Comparison of ENCODE assay signal across 1 cellular context in the genomic region with DNA sequence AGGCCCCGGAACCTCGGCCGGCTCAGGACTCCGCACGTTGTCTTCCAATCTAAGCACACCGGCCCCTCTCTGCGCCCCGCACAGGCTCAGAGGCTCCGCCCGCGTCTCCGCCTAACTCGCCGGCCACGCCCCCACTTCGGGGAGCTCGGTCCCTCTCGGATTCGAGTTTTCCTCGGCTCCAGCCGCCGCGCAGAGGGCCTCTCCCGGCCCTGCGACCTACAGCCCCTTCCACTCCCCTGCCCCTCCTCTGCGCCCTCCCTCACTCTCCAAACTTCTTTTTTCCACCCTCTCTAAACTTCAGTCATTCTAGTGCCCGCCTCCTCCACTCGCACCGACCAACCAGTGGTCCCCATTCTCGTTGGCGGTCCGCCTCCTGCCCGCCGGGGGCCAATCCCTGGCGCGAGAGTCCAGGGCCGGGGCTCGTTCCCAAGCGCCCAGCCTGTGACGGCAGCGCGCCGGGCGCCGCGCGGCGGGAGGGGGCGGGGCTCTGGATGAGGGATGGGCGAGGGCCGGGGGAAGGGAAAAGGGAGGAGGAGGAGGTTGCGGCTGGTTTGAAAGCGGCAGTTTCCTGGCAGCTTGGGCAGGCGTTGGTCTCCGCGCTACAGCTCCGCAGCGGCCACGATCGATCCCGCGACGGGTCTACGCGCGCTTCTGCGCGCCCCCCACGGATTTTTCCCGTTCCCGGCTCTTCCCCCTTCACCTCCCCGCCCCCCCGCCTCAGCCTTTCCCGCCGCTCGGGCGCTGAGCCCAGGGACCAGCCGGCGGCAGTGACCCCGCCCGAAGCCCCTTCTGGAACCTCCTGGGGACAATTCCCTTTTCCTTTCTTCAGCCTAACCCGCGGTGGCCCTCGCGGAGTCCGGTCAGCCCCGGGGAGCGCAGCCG.
TF ChIP-seq lines count a peak whose summit lies in the region.

A gene (plus strand): TSS at position 563 of the 882 bp plus-strand sequence. CDS start 519 bp downstream, outside the sequence.

TF ChIP-seq in HepG2, 621 proteins besides CTCF, POLR2A, EP300 and RAD21 (continued from another document and continues in another):
- TF ChIP-seq, protein P1, sequence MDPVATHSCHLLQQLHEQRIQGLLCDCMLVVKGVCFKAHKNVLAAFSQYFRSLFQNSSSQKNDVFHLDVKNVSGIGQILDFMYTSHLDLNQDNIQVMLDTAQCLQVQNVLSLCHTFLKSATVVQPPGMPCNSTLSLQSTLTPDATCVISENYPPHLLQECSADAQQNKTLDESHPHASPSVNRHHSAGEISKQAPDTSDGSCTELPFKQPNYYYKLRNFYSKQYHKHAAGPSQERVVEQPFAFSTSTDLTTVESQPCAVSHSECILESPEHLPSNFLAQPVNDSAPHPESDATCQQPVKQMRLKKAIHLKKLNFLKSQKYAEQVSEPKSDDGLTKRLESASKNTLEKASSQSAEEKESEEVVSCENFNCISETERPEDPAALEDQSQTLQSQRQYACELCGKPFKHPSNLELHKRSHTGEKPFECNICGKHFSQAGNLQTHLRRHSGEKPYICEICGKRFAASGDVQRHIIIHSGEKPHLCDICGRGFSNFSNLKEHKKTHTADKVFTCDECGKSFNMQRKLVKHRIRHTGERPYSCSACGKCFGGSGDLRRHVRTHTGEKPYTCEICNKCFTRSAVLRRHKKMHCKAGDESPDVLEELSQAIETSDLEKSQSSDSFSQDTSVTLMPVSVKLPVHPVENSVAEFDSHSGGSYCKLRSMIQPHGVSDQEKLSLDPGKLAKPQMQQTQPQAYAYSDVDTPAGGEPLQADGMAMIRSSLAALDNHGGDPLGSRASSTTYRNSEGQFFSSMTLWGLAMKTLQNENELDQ (CRISPR knock-in tag; IDR thresholded peaks at IDR 0.05; ENCODE audit: borderline replicate concordance) = peak; percentile 74; the same call in 1 of the 2 replicates
- TF ChIP-seq IKZF1 (IDR thresholded peaks at IDR 0.05) (no peak), FOSL1 (CRISPR knock-in tag; IDR thresholded peaks at IDR 0.05; ENCODE audit: borderline replicate concordance) (no peak), KDM5A (IDR thresholded peaks at IDR 0.05; ENCODE audit: borderline replicate concordance, low read length) (peak; percentile 47; the same call in 1 of the 2 replicates), ARNTL (CRISPR knock-in tag; IDR thresholded peaks at IDR 0.05) (0 out of 2 replicates have a peak, but pooled peaks have one; percentile 56), ATAD3A (CRISPR knock-in tag; IDR thresholded peaks at IDR 0.05) (no peak), ZNF841 (CRISPR knock-in tag; IDR thresholded peaks at IDR 0.05; ENCODE audit: borderline replicate concordance) (no peak; the same call in 1 of the 2 replicates), CAMTA2 (CRISPR knock-in tag; IDR thresholded peaks at IDR 0.05; ENCODE audit: borderline replicate concordance) (peak; percentile 52; the same call in 1 of the 2 replicates), YEATS2 (CRISPR knock-in tag; IDR thresholded peaks at IDR 0.05; ENCODE audit: borderline replicate concordance) (no peak), POLR2G (IDR thresholded peaks at IDR 0.05; ENCODE audit: low read depth, low read length) (peak; percentile 66), SP140L (CRISPR knock-in tag; IDR thresholded peaks at IDR 0.05; ENCODE audit: borderline replicate concordance) (no peak), SAP130 (CRISPR knock-in tag; IDR thresholded peaks at IDR 0.05; ENCODE audit: low read depth) (peak; percentile 71), SMARCC2 (IDR thresholded peaks at IDR 0.05) (no peak), SYNCRIP (IDR thresholded peaks at IDR 0.05; ENCODE audit: insufficient read depth, low read depth, low read length) (no peak), ZNF326 (CRISPR knock-in tag; IDR thresholded peaks at IDR 0.05; ENCODE audit: borderline replicate concordance) (no peak), ZKSCAN8 (CRISPR knock-in tag; IDR thresholded peaks at IDR 0.05; ENCODE audit: borderline replicate concordance) (peak; percentile 55; the same call in 1 of the 2 replicates), ELF4 (CRISPR knock-in tag; IDR thresholded peaks at IDR 0.05; ENCODE audit: borderline replicate concordance) (no peak), U2AF1 (optimal IDR thresholded peaks at IDR 0.05; ENCODE audit: low read depth, low read length) (no peak), ZBTB20 (CRISPR knock-in tag; IDR thresholded peaks at IDR 0.05; ENCODE audit: borderline replicate concordance, low read depth) (no peak), ZNF550 (CRISPR knock-in tag; IDR thresholded peaks at IDR 0.05; ENCODE audit: borderline replicate concordance) (no peak), ZNF556 (CRISPR knock-in tag; IDR thresholded peaks at IDR 0.05; ENCODE audit: borderline replicate concordance) (peak; percentile 74; the same call in 1 of the 2 replicates), NPAS2 (CRISPR knock-in tag; IDR thresholded peaks at IDR 0.05; ENCODE audit: borderline replicate concordance) (no peak), NR3C1 (CRISPR knock-in tag; IDR thresholded peaks at IDR 0.05) (no peak), BHLHE40 (IDR thresholded peaks at IDR 0.05; ENCODE audit: low read length) (no peak), STAT5B (CRISPR knock-in tag; IDR thresholded peaks at IDR 0.05) (no peak), TAF15 (IDR thresholded peaks at IDR 0.05; ENCODE audit: low read depth, low read length, poor library complexity, severe bottlenecking) (no peak), ZNF12 (CRISPR knock-in tag; IDR thresholded peaks at IDR 0.05) (no peak), NFE2 (CRISPR knock-in tag; IDR thresholded peaks at IDR 0.05) (no peak), HDAC6 (IDR thresholded peaks at IDR 0.05; ENCODE audit: low read depth, low read length) (no peak), KAT8 (CRISPR knock-in tag; IDR thresholded peaks at IDR 0.05) (0 out of 2 replicates have a peak, but pooled peaks have one; percentile 31), ZBTB38 (CRISPR knock-in tag; IDR thresholded peaks at IDR 0.05) (no peak; the same call in 1 of the 2 replicates), ZNF230 (CRISPR knock-in tag; IDR thresholded peaks at IDR 0.05) (peak; percentile 70; the same call in 1 of the 2 replicates), IRF2 (CRISPR knock-in tag; IDR thresholded peaks at IDR 0.05) (0 out of 2 replicates have a peak, but pooled peaks have one; percentile 3), ZSCAN30 (CRISPR knock-in tag; IDR thresholded peaks at IDR 0.05) (no peak), JARID2 (CRISPR knock-in tag; IDR thresholded peaks at IDR 0.05; ENCODE audit: insufficient replicate concordance) (no peak), ATRX (CRISPR knock-in tag; IDR thresholded peaks at IDR 0.05; ENCODE audit: borderline replicate concordance) (no peak), SSRP1 (CRISPR knock-in tag; IDR thresholded peaks at IDR 0.05) (no peak), ZFP36L2 (CRISPR knock-in tag; IDR thresholded peaks at IDR 0.05) (no peak), ZNF138 (CRISPR knock-in tag; IDR thresholded peaks at IDR 0.05; ENCODE audit: low read depth) (no peak)
- TF ChIP-seq, protein P2, sequence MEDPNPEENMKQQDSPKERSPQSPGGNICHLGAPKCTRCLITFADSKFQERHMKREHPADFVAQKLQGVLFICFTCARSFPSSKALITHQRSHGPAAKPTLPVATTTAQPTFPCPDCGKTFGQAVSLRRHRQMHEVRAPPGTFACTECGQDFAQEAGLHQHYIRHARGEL (CRISPR knock-in tag; IDR thresholded peaks at IDR 0.05) = no peak
- TF ChIP-seq, protein P3, sequence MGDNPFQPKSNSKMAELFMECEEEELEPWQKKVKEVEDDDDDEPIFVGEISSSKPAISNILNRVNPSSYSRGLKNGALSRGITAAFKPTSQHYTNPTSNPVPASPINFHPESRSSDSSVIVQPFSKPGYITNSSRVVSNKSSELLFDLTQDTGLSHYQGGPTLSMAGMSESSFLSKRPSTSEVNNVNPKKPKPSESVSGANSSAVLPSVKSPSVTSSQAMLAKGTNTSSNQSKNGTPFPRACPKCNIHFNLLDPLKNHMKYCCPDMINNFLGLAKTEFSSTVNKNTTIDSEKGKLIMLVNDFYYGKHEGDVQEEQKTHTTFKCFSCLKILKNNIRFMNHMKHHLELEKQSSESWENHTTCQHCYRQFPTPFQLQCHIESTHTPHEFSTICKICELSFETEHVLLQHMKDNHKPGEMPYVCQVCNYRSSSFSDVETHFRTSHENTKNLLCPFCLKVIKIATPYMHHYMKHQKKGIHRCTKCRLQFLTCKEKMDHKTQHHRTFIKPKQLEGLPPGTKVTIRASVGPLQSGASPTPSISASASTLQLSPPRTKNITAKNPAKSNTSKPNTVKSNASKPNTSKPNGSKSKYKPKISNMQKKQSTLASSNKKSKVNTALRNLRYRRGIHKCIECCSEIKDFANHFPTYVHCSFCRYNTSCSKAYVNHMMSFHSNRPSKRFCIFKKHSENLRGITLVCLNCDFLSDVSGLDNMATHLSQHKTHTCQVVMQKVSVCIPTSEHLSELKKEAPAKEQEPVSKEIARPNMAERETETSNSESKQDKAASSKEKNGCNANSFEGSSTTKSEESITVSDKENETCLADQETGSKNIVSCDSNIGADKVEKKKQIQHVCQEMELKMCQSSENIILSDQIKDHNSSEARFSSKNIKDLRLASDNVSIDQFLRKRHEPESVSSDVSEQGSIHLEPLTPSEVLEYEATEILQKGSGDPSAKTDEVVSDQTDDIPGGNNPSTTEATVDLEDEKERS (CRISPR knock-in tag; IDR thresholded peaks at IDR 0.05) = 0 out of 2 replicates have a peak, but pooled peaks have one; percentile 26
- TF ChIP-seq, protein P4, sequence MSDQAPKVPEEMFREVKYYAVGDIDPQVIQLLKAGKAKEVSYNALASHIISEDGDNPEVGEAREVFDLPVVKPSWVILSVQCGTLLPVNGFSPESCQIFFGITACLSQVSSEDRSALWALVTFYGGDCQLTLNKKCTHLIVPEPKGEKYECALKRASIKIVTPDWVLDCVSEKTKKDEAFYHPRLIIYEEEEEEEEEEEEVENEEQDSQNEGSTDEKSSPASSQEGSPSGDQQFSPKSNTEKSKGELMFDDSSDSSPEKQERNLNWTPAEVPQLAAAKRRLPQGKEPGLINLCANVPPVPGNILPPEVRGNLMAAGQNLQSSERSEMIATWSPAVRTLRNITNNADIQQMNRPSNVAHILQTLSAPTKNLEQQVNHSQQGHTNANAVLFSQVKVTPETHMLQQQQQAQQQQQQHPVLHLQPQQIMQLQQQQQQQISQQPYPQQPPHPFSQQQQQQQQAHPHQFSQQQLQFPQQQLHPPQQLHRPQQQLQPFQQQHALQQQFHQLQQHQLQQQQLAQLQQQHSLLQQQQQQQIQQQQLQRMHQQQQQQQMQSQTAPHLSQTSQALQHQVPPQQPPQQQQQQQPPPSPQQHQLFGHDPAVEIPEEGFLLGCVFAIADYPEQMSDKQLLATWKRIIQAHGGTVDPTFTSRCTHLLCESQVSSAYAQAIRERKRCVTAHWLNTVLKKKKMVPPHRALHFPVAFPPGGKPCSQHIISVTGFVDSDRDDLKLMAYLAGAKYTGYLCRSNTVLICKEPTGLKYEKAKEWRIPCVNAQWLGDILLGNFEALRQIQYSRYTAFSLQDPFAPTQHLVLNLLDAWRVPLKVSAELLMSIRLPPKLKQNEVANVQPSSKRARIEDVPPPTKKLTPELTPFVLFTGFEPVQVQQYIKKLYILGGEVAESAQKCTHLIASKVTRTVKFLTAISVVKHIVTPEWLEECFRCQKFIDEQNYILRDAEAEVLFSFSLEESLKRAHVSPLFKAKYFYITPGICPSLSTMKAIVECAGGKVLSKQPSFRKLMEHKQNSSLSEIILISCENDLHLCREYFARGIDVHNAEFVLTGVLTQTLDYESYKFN (CRISPR knock-in tag; conservative IDR thresholded peaks at IDR 0.05) = peak; percentile 70
- TF ChIP-seq, protein P5, sequence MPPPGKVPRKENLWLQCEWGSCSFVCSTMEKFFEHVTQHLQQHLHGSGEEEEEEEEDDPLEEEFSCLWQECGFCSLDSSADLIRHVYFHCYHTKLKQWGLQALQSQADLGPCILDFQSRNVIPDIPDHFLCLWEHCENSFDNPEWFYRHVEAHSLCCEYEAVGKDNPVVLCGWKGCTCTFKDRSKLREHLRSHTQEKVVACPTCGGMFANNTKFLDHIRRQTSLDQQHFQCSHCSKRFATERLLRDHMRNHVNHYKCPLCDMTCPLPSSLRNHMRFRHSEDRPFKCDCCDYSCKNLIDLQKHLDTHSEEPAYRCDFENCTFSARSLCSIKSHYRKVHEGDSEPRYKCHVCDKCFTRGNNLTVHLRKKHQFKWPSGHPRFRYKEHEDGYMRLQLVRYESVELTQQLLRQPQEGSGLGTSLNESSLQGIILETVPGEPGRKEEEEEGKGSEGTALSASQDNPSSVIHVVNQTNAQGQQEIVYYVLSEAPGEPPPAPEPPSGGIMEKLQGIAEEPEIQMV (CRISPR knock-in tag; IDR thresholded peaks at IDR 0.05; ENCODE audit: low read depth) = no peak
- TF ChIP-seq, protein P6, sequence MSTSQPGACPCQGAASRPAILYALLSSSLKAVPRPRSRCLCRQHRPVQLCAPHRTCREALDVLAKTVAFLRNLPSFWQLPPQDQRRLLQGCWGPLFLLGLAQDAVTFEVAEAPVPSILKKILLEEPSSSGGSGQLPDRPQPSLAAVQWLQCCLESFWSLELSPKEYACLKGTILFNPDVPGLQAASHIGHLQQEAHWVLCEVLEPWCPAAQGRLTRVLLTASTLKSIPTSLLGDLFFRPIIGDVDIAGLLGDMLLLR (CRISPR knock-in tag; IDR thresholded peaks at IDR 0.05) = no peak
- TF ChIP-seq, protein P7, sequence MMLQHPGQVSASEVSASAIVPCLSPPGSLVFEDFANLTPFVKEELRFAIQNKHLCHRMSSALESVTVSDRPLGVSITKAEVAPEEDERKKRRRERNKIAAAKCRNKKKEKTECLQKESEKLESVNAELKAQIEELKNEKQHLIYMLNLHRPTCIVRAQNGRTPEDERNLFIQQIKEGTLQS (CRISPR knock-in tag; IDR thresholded peaks at IDR 0.05) = no peak
- TF ChIP-seq, protein P8, sequence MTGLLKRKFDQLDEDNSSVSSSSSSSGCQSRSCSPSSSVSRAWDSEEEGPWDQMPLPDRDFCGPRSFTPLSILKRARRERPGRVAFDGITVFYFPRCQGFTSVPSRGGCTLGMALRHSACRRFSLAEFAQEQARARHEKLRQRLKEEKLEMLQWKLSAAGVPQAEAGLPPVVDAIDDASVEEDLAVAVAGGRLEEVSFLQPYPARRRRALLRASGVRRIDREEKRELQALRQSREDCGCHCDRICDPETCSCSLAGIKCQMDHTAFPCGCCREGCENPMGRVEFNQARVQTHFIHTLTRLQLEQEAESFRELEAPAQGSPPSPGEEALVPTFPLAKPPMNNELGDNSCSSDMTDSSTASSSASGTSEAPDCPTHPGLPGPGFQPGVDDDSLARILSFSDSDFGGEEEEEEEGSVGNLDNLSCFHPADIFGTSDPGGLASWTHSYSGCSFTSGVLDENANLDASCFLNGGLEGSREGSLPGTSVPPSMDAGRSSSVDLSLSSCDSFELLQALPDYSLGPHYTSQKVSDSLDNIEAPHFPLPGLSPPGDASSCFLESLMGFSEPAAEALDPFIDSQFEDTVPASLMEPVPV (CRISPR knock-in tag; IDR thresholded peaks at IDR 0.05) = no peak; the same call in 1 of the 2 replicates
- TF ChIP-seq, protein P9, sequence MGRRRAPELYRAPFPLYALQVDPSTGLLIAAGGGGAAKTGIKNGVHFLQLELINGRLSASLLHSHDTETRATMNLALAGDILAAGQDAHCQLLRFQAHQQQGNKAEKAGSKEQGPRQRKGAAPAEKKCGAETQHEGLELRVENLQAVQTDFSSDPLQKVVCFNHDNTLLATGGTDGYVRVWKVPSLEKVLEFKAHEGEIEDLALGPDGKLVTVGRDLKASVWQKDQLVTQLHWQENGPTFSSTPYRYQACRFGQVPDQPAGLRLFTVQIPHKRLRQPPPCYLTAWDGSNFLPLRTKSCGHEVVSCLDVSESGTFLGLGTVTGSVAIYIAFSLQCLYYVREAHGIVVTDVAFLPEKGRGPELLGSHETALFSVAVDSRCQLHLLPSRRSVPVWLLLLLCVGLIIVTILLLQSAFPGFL (CRISPR knock-in tag; IDR thresholded peaks at IDR 0.05) = no peak
- TF ChIP-seq, protein P10, sequence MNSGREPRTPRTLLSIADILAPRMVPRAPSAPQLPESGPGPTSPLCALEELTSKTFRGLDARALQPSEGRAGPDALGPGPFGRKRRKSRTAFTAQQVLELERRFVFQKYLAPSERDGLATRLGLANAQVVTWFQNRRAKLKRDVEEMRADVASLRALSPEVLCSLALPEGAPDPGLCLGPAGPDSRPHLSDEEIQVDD (CRISPR knock-in tag; IDR thresholded peaks at IDR 0.05; ENCODE audit: borderline replicate concordance) = no peak
